8 cellular contexts compared by ENCODE assay signal in the genomic region with DNA sequence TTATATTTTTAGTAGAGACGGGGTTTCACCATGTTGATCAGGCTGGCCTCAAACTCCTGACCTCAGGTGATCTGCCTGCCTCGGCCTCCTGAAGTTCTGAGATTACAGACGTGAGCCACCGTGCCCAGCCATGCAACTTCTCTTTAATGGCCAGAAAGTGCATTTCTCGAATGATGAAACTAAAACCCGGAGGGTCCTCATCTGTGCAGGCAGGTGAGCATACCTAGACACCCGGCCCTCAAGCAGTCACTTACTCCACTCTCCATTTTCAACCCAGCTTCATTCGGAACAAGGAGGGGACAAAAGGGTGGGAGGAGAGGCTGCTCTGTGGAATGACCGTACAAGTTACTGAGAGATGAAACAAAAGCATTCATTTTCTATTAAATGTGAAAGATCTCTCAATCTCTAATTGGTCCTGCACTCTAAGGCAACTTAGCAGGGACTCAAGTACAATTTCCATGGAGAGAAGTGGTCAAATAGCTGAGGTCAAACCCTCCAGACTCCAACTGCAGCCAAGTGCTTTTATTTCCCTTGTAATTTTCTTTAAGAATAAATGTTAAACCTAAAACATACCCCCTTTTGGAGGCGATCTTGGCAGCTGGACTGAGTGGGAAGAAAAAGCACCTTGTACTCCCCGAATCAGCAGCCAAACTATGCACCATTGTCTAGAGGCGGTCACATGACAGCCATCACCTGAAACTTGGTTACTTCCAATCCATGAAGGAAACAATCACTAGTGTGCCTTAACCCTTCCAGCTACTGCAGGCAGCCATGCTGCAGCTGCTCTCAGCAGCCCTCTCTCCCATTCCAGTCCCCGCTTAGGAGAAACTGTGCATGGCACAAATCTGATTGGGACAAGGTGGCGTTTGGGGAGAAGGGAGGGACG.
DNase-seq lines count a peak whose midpoint lies in the region; ATAC-seq and TF ChIP-seq lines count a peak whose summit lies in the region.

No MANE protein-coding gene starts in this region.

- H3K27me3 ChIP-seq in HUES48 (ENCODE audit: control insufficient read depth, insufficient read depth, low read length) (no peaks in the 10 kb centered on the region), mammary epithelial cell (ENCODE audit: insufficient read depth, low read length) (no peaks in the 10 kb centered on the region)

- BruUV-seq in mammary epithelial cell (replicated peaks; lab: Mats Ljungman, UMichigan): no TSS peak

- H3K4me3 ChIP-seq in HUES48 (ENCODE audit: low read depth, low read length): peak overlapping the region; percentile 50
- H3K4me3 ChIP-seq in mammary epithelial cell (replicated peaks in 1 of 3; ENCODE audit: insufficient read depth in 1 of 3, low read depth in 2 of 3, low read length in 3 of 3): peak overlapping the region; percentile 20 to 37 (median 20)

- H2AFZ ChIP-seq in mammary epithelial cell (ENCODE audit: low read depth, low read length): peak overlapping the region; percentile 24

- in situ Hi-C loops in mammary epithelial cell (cut with MboI; ENCODE audit: low sequenced_read_pairs in 2 of 2): no loop called here

- DNase-seq in mammary epithelial cell (peak; percentile 50), left kidney (ENCODE audit: low read depth, low spot score) (peak; percentile 66), substantia nigra (lab: John Stamatoyannopoulos, UW) (peak in 20 of 49 donors; percentile 25 to 78 (median 46)), NCI-H1694 (lab: John Stamatoyannopoulos, UW) (no peak)

- WGBS in mammary epithelial cell (ENCODE audit: low coverage, missing lambda C conversion rate): 23% methylated on average over 11 of the region's 15 CpGs

- H3K9ac ChIP-seq in HUES48 (ENCODE audit: low read depth, low read length) (0 out of 2 replicates have a peak overlapping the region, but pooled peaks have one; percentile 5), mammary epithelial cell (ENCODE audit: insufficient read depth, low read length) (peak overlapping the region; percentile 47)

- intact Hi-C loops in mammary epithelial cell (cut with micrococcal nuclease): loop anchor here (10.0 kb wide), 1 partner anchor 223 kb away; no protein-coding TSS in a partner anchor

- dilution Hi-C loops in mammary epithelial cell (cut with HindIII; ENCODE audit: low sequenced_read_pairs): no loop called here

- peaks cover 92% of the 10 kb centered on the region for H3K79me2 ChIP-seq in mammary epithelial cell (ENCODE audit: insufficient read depth, low read length)

- CTCF ChIA-PET in mammary epithelial cell (lab: Charles Lee; ENCODE audit: low non-redundant PET): no interaction called here

- no peak for TF ChIP-seq CTCF in mammary epithelial cell (conservative IDR thresholded peaks at IDR 0.05 in 1 of 2, IDR thresholded peaks at IDR 0.05 in 1 of 2; ENCODE audit: extremely low read depth in 1 of 2, insufficient read depth in 1 of 2, low read depth in 1 of 2, low read length in 2 of 2)

- H3K36me3 ChIP-seq in HUES48 (ENCODE audit: control insufficient read depth, insufficient read depth, low read length) (peaks cover 3% of the 10 kb centered on the region; the same call in 1 of the 2 replicates), mammary epithelial cell (ENCODE audit: insufficient read depth, low read length) (no peaks in the 10 kb centered on the region)

- peak overlapping the region; percentile 88 for H3K4me2 ChIP-seq in mammary epithelial cell (ENCODE audit: insufficient read depth, low read depth, low read length)

- ATAC-seq in HG03442 (IDR thresholded peaks at IDR 0.05; ENCODE audit: unreplicated experiment) (no peak), HG02970 (IDR thresholded peaks at IDR 0.05; ENCODE audit: low FRiP score, unreplicated experiment) (no peak), GM18519 (IDR thresholded peaks at IDR 0.05; ENCODE audit: low FRiP score, unreplicated experiment) (no peak)

- H4K20me1 ChIP-seq in mammary epithelial cell (ENCODE audit: insufficient read depth, low read length): no peaks in the 10 kb centered on the region

- H3K4me1 ChIP-seq in HUES48 (ENCODE audit: control insufficient read depth, insufficient read depth, low read length) (peaks cover 31% of the 10 kb centered on the region), mammary epithelial cell (ENCODE audit: insufficient read depth, low read length) (peaks cover 29% of the 10 kb centered on the region)

- H3K27ac ChIP-seq in HUES48 (ENCODE audit: low read depth, low read length): peak overlapping the region; percentile 86
- peak overlapping the region; percentile 31 for H3K27ac ChIP-seq in mammary epithelial cell (ENCODE audit: insufficient read depth, low read depth, low read length)
- H3K27ac ChIP-seq in substantia nigra (ENCODE audit: low read depth, low read length, poor library complexity, severe bottlenecking): peak overlapping the region; percentile 93

- H3K9me3 ChIP-seq in HUES48 (ENCODE audit: control insufficient read depth, insufficient read depth, low read length) (no peaks in the 10 kb centered on the region), mammary epithelial cell (replicated peaks; ENCODE audit: insufficient read depth, low read length) (no peaks in the 10 kb centered on the region)

Comparison
In these comparisons a context has a peak if more than half of its experiments do, and no peak if none do; other contexts are left out.
1. H3K27ac ChIP-seq: peak in every context shown above with its lines; median percentile 93 in substantia nigra; 86 in HUES48; 31 in mammary epithelial cell.